In genomic region chr10:27390681-27391080, GRCh38 we compare ENCODE assay signal across 1 cellular context.
TF ChIP-seq lines count a peak whose summit lies in the region.

No MANE protein-coding gene starts in this region.

TF ChIP-seq in IMR-90, 13 proteins besides CTCF, POLR2A, EP300 and RAD21 (continued from another document):
- no peak for TF ChIP-seq CHD1 (IDR thresholded peaks at IDR 0.05; ENCODE audit: low read depth, low read length)
- TF ChIP-seq MAFK (IDR thresholded peaks at IDR 0.05; ENCODE audit: low read depth, low read length), result no peak
- no peak for TF ChIP-seq CEBPB (IDR thresholded peaks at IDR 0.05; ENCODE audit: low read depth, low read length)
- TF ChIP-seq MXI1 (IDR thresholded peaks at IDR 0.05; ENCODE audit: borderline replicate concordance, low read depth, low read length), result no peak
- TF ChIP-seq USF2 (IDR thresholded peaks at IDR 0.05; ENCODE audit: low read depth, low read length), result no peak
- TF ChIP-seq NFE2L2 (IDR thresholded peaks at IDR 0.05; ENCODE audit: low read depth, low read length), result no peak
- TF ChIP-seq BHLHE40 (IDR thresholded peaks at IDR 0.05; ENCODE audit: low read depth, low read length), result no peak
- TF ChIP-seq RCOR1 (IDR thresholded peaks at IDR 0.05; ENCODE audit: insufficient replicate concordance, low read length), result no peak
- TF ChIP-seq SMC3 (IDR thresholded peaks at IDR 0.05; ENCODE audit: low read depth, low read length), result no peak
- TF ChIP-seq, protein P1, sequence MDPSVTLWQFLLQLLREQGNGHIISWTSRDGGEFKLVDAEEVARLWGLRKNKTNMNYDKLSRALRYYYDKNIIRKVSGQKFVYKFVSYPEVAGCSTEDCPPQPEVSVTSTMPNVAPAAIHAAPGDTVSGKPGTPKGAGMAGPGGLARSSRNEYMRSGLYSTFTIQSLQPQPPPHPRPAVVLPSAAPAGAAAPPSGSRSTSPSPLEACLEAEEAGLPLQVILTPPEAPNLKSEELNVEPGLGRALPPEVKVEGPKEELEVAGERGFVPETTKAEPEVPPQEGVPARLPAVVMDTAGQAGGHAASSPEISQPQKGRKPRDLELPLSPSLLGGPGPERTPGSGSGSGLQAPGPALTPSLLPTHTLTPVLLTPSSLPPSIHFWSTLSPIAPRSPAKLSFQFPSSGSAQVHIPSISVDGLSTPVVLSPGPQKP (IDR thresholded peaks at IDR 0.05; ENCODE audit: borderline replicate concordance, low read depth, low read length), result no peak
- no peak for TF ChIP-seq RFX5 (IDR thresholded peaks at IDR 0.05; ENCODE audit: low read depth, low read length)
